In the genomic region with DNA sequence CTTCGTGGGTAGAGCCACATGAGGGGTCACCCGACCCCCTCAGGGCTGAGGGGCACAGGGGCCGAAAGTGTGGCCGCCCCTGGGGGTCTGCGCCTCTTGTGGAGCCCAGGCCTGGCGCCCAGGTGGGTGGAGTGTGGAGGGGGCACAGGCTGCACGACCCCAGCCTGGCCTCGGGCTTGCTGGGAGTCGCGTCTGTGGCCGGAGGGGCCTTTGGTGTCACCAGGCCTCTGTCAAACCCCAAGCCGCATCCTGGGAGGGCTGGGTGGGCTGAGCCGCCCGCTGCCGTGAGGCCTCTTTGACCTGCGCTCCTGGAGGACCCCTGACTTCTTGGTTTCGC, we compare ENCODE assay signal across 8 cellular contexts.
A peak's percentile ranks its signal among the peaks of the same experiment; 100 is the strongest.
DNase-seq lines count a peak whose midpoint lies in the region; ATAC-seq and TF ChIP-seq lines count a peak whose summit lies in the region.

No MANE protein-coding gene starts in this region.

- intact Hi-C loops in breast epithelium (cut with DNase I; ENCODE audit: low total_unique reads) = no loop called here

- peaks cover 0 to 5% of the 10 kb centered on the region in 2 donors for H3K4me1 ChIP-seq in breast epithelium
- peaks cover 34% of the 10 kb centered on the region for H3K4me1 ChIP-seq in stomach smooth muscle (ENCODE audit: control insufficient read depth, insufficient read depth, low read length)

- H3K36me3 ChIP-seq in breast epithelium (no peaks in the 10 kb centered on the region), stomach smooth muscle (ENCODE audit: control insufficient read depth in 2 of 2, insufficient read depth in 2 of 2, low read length in 2 of 2) (no peaks in the 10 kb centered on the region)

- TF ChIP-seq CTCF in HL-60 (IDR thresholded peaks at IDR 0.05; ENCODE audit: insufficient read depth, low read length) = no peak
- no peak for TF ChIP-seq CTCF in breast epithelium (IDR thresholded peaks at IDR 0.05)

- H3K4me3 ChIP-seq in HL-60 (replicated peaks; ENCODE audit: insufficient read depth, low read length) (peak overlapping the region; percentile 54), breast epithelium (peak overlapping the region; percentile 32 to 60 (median 52)), stomach smooth muscle (ENCODE audit: low read length in 2 of 2) (peak overlapping the region in 1 of 2 donors; percentile 79)

- H3K27me3 ChIP-seq in HL-60 (ENCODE audit: insufficient read depth, poor library complexity, severe bottlenecking) (no peaks in the 10 kb centered on the region), breast epithelium (no peaks in the 10 kb centered on the region), stomach smooth muscle (ENCODE audit: control insufficient read depth in 1 of 2, insufficient read depth in 2 of 2, low read length in 2 of 2) (no peaks in the 10 kb centered on the region)

- ATAC-seq in HG02852 (IDR thresholded peaks at IDR 0.05; ENCODE audit: unreplicated experiment) = no peak

- H3K27ac ChIP-seq in HL-60 (replicated peaks) = peak overlapping the region; percentile 58
- peak overlapping the region; percentile 89 to 90 for H3K27ac ChIP-seq in breast epithelium
- peak overlapping the region; percentile 96 for H3K27ac ChIP-seq in stomach smooth muscle (ENCODE audit: low read length)

- H3K9me3 ChIP-seq in breast epithelium (no peaks in the 10 kb centered on the region), stomach smooth muscle (ENCODE audit: control insufficient read depth in 2 of 2, low read length in 2 of 2) (peaks cover 0 to 3% of the 10 kb centered on the region in 2 donors)

- no peak for TF ChIP-seq POLR2A in breast epithelium (IDR thresholded peaks at IDR 0.05)

- peak overlapping the region; percentile 76 to 82 for H3K9ac ChIP-seq in stomach smooth muscle (ENCODE audit: low read length in 2 of 2)

- DNase-seq in HL-60 (ENCODE audit: low read depth in 1 of 2, low spot score in 1 of 2) = no peak
- no peak for DNase-seq in breast epithelium (ENCODE audit: low spot score in 2 of 2)
- peak; percentile 12 for DNase-seq in left kidney (ENCODE audit: low read depth, low spot score)
- DNase-seq in DMS53 treated with DMSO at 0.1 percent for 48 hours (lab: John Stamatoyannopoulos, UW; ENCODE audit: unreplicated experiment) = no peak
- DNase-seq in Kasumi-1 (lab: John Stamatoyannopoulos, UW) = no peak
- DNase-seq in ecto neural progenitor cell (ENCODE audit: low spot score) = no peak
